Comparison of ENCODE assay signal across 8 cellular contexts in genomic region chrX:119237526-119238035, GRCh38. TPM values are rescaled to one million over a fixed set of nuclear protein-coding genes. Genes with fewer than 3 reads are reported as not detected.
DNase-seq lines count a peak whose midpoint lies in the region; ATAC-seq and TF ChIP-seq lines count a peak whose summit lies in the region.

No MANE protein-coding gene starts in this region.

- H3K4me1 ChIP-seq in HCT116 (ENCODE audit: control insufficient read depth in 1 of 2, insufficient read depth in 2 of 2, low read length in 2 of 2) (peaks cover 0 to 14% of the 10 kb centered on the region in 2 experiments; a peak in 2 of 4 replicates), mesodermal cell (ENCODE audit: control insufficient read depth, insufficient read depth, low read length, poor library complexity, severe bottlenecking) (peaks cover 13% of the 10 kb centered on the region)

- peaks cover 51% of the 10 kb centered on the region for H3K4me1 Mint-ChIP-seq in brain

- TF ChIP-seq POLR2A in HCT116 (IDR thresholded peaks at IDR 0.05; ENCODE audit: borderline replicate concordance, extremely low read depth, insufficient read depth, insufficient read length), result no peak
- no peak for TF ChIP-seq POLR2A in GM18505 (IDR thresholded peaks at IDR 0.05; ENCODE audit: borderline replicate concordance, extremely low read depth, insufficient read depth, insufficient read length)

- H3K9me2 ChIP-seq in HCT116 (ENCODE audit: insufficient read depth), result no peaks in the 10 kb centered on the region

- H3K36me3 ChIP-seq in HCT116 (ENCODE audit: control insufficient read depth in 1 of 2, insufficient read depth in 2 of 2, low read length in 2 of 2) (peaks cover 0 to 6% of the 10 kb centered on the region in 2 experiments; a peak in 1 of 4 replicates), mesodermal cell (ENCODE audit: control insufficient read depth, insufficient read depth, low read length) (peaks cover 18% of the 10 kb centered on the region)

- peaks cover 53% of the 10 kb centered on the region for H3K79me2 ChIP-seq in HCT116 (ENCODE audit: insufficient read depth, low read length)

- RAD21 ChIA-PET in HCT116 (lab: Charles Lee; ENCODE audit: low non-redundant PET in 1 of 2, low total read pairs in 2 of 2, uncharacterized antibody in 2 of 2, unreplicated experiment in 2 of 2), result no interaction called here

- H3K27me3 Mint-ChIP-seq in brain, result peaks cover 8% of the 10 kb centered on the region

- intact Hi-C loops in HCT116 (cut with micrococcal nuclease), result no loop called here

- peak overlapping the region; percentile 89 to 99 (median 96) for H3K4me3 Mint-ChIP-seq in brain

- peak overlapping the region; percentile 70; the same call in 1 of the 2 replicates for H3K27ac ChIP-seq in 22Rv1
- H3K27ac ChIP-seq in HCT116 (ENCODE audit: low read depth, low read length), result peak overlapping the region; percentile 73; the same call in 1 of the 2 replicates
- peak overlapping the region; percentile 23 for H3K27ac ChIP-seq in mesodermal cell (ENCODE audit: low read depth, low read length, severe bottlenecking)

- no peak for TF ChIP-seq CTCF in 22Rv1 (IDR thresholded peaks at IDR 0.05)
- no peak for TF ChIP-seq CTCF in HCT116 (IDR thresholded peaks at IDR 0.05 in 2 of 3, conservative IDR thresholded peaks at IDR 0.05 in 1 of 3; ENCODE audit: borderline replicate concordance in 1 of 3, insufficient read depth in 1 of 3, low read depth in 2 of 3, low read length in 2 of 3)
- no peak for TF ChIP-seq CTCF in brain (conservative IDR thresholded peaks at IDR 0.05)

- peaks cover 0 to 3% (median 0%) of the 10 kb centered on the region in 5 experiments for H3K9me3 Mint-ChIP-seq in brain

- WGBS in mesodermal cell (ENCODE audit: insufficient coverage in 2 of 2), 2 experiments, result 0 to 4% methylated on average over 4 of the region's 7 CpGs

- DNase-seq in HCT116 (ENCODE audit: low read depth, low spot score) (no peak), SIG-M5 treated with dmso at 0.1 percent for 504 hours (lab: John Stamatoyannopoulos, UW; ENCODE audit: unreplicated experiment) (no peak), NCI-H524 treated with DMSO at 0.1 percent for 48 hours (lab: John Stamatoyannopoulos, UW) (no peak)

- H2AFZ ChIP-seq in HCT116 (ENCODE audit: low read depth, low read length, poor library complexity, severe bottlenecking), result no peak overlapping the region

- no peak for TF ChIP-seq RAD21 in HCT116 (IDR thresholded peaks at IDR 0.05; ENCODE audit: low read depth)

- H3K36me3 Mint-ChIP-seq in brain, result peaks cover 13% of the 10 kb centered on the region

- H3K9me3 ChIP-seq in HCT116 (ENCODE audit: control insufficient read depth in 1 of 2, insufficient read depth in 1 of 2, low read depth in 1 of 2, low read length in 2 of 2) (no peaks in the 10 kb centered on the region), mesodermal cell (ENCODE audit: control insufficient read depth, low read length) (no peaks in the 10 kb centered on the region)

- no peaks in the 10 kb centered on the region for H3K27me3 ChIP-seq in HCT116 (ENCODE audit: insufficient read depth, low read length)

- peak overlapping the region; percentile 83 for H3K9ac ChIP-seq in HCT116 (ENCODE audit: low read length)

- H3K4me2 ChIP-seq in HCT116 (ENCODE audit: low read length), result peak overlapping the region; percentile 80

- no peak for ATAC-seq in HCT116
- no peak for ATAC-seq in GM18505 (IDR thresholded peaks at IDR 0.05; ENCODE audit: unreplicated experiment)
- no peak for ATAC-seq in HG03025 (IDR thresholded peaks at IDR 0.05; ENCODE audit: low FRiP score, unreplicated experiment)

- POLR2A ChIA-PET in HCT116 (lab: Charles Lee), result interaction anchor here (0.9 kb wide), 1 partner anchor 39 kb away, joined by 4 read pairs; no protein-coding TSS in a partner anchor

- H3K27ac Mint-ChIP-seq in brain, result peak overlapping the region; percentile 94 to 99 (median 97)

- no TSS peak for BruUV-seq in HCT116 (replicated peaks; lab: Mats Ljungman, UMichigan)

- peak overlapping the region; percentile 62 to 73 for H3K4me3 ChIP-seq in HCT116 (replicated peaks in 1 of 2; ENCODE audit: low read depth in 1 of 2, low read length in 2 of 2)
- peak overlapping the region; percentile 68 for H3K4me3 ChIP-seq in mesodermal cell (ENCODE audit: extremely low read depth, insufficient read depth, low read length, poor library complexity, severe bottlenecking)

- no peaks in the 10 kb centered on the region for H4K20me1 ChIP-seq in HCT116 (ENCODE audit: insufficient read depth)

- CTCF ChIA-PET in HCT116 (lab: Charles Lee), result no interaction called here

TF ChIP-seq in HCT116, 20 proteins besides CTCF, POLR2A, EP300 and RAD21:
- TF ChIP-seq EGR1 (IDR thresholded peaks at IDR 0.05; ENCODE audit: low read depth) (no peak), YY1 (IDR thresholded peaks at IDR 0.05; ENCODE audit: extremely low read depth, insufficient replicate concordance, low read depth, low read length) (no peak), JUND (IDR thresholded peaks at IDR 0.05) (no peak), ATF3 (IDR thresholded peaks at IDR 0.05) (no peak)

RNA-seq across cellular contexts. Expression of gene PGRMC1, which starts 1.5 kb away (rescaled TPM):
- total RNA-seq in HCT116 (2021; ENCODE audit: unreplicated experiment), result 81.6 TPM
- 45.0 and 55.5 TPM in 2 replicates for polyA plus RNA-seq in HCT116 (2012)
- 78.6 TPM for polyA plus RNA-seq in brain (ENCODE audit: insufficient read depth, low read depth, low replicate concordance)
- 182 TPM for polyA plus RNA-seq in mesodermal cell (2013, experiment 1 of 2)
- 191 TPM for polyA plus RNA-seq in mesodermal cell (2013, experiment 2 of 2)

Comparison
In these comparisons a context has a peak if more than half of its experiments do, and no peak if none do; other contexts are left out.
1. H3K27ac ChIP-seq: peak in every context shown above with its lines; median percentile 73 in HCT116; 70 in 22Rv1; 23 in mesodermal cell.